In genomic region chr7:72118366-72118765, GRCh38 we compare ENCODE assay signal across 8 cellular contexts.
"Had no signal": no experiment of that assay in that cellular context is flagged by ENCODE, and none has a peak within 500 bp of the region (broad histone marks: within the 10 kb centered on the region; RNA-seq: fewer than 3 reads in every experiment).

No MANE protein-coding gene starts in this region.

- H3K4me1 Mint-ChIP-seq: IgD-negative memory B cell had no signal

- H3K4me3 Mint-ChIP-seq: IgD-negative memory B cell had no signal

- H3K27me3 Mint-ChIP-seq: IgD-negative memory B cell had no signal

- DNase-seq: IMR-90, KBM-7, KG1 had no signal

- FAIRE-seq: HepG2, HTR-8/SVneo, K562 had no signal

- H3K4me3 ChIP-seq: K562 had no signal

- ATAC-seq: HepG2, K562 had no signal

- H3K36me3 Mint-ChIP-seq: IgD-negative memory B cell had no signal

- H3K27ac ChIP-seq: HL-60 had no signal
